ENCODE assay signal across 12 cellular contexts in genomic region chr3:175338775-175339535, GRCh38.
DNase-seq lines count a peak whose midpoint lies in the region; FAIRE-seq and TF ChIP-seq lines count a peak whose summit lies in the region.
"Had no signal": no experiment of that assay in that cellular context is flagged by ENCODE, and none has a peak within 500 bp of the region (broad histone marks: within the 10 kb centered on the region; RNA-seq: fewer than 3 reads in every experiment).

No MANE protein-coding gene starts in this region.

- H3K36me3 Mint-ChIP-seq in endothelial cell (ENCODE audit: low read depth, unreplicated experiment) (no peaks in the 10 kb centered on the region), type B pancreatic cell (no peaks in the 10 kb centered on the region)
- H3K36me3 Mint-ChIP-seq: activated naive CD4-positive, alpha-beta T cell treated with anti-CD3 and anti-CD28 coated beads, Interleukin-2, amount 50 U/mL, for 24 hours had no signal

- H3K27me3 Mint-ChIP-seq in endothelial cell (ENCODE audit: unreplicated experiment), result no peaks in the 10 kb centered on the region
- no peaks in the 10 kb centered on the region for H3K27me3 Mint-ChIP-seq in type B pancreatic cell
- H3K27me3 Mint-ChIP-seq: activated naive CD4-positive, alpha-beta T cell treated with anti-CD3 and anti-CD28 coated beads, Interleukin-2, amount 50 U/mL, for 24 hours had no signal

- no peaks in the 10 kb centered on the region for H3K27me3 ChIP-seq in bronchial epithelial cell (ENCODE audit: control insufficient read depth, insufficient read depth, low read length)
- H3K27me3 ChIP-seq: heart right ventricle had no signal

- H3K4me1 Mint-ChIP-seq in endothelial cell (ENCODE audit: unreplicated experiment) (no peaks in the 10 kb centered on the region), type B pancreatic cell (ENCODE audit: unreplicated experiment) (peaks cover 7% of the 10 kb centered on the region)
- H3K4me1 Mint-ChIP-seq: activated naive CD4-positive, alpha-beta T cell treated with anti-CD3 and anti-CD28 coated beads, Interleukin-2, amount 50 U/mL, for 24 hours had no signal

- no peak overlapping the region for H3K4me3 ChIP-seq in bronchial epithelial cell (ENCODE audit: low read depth, low read length)
- H3K4me3 ChIP-seq: heart right ventricle, K562 had no signal

- H3K4me3 Mint-ChIP-seq in endothelial cell (ENCODE audit: unreplicated experiment) (no peak overlapping the region), type B pancreatic cell (no peak overlapping the region)
- H3K4me3 Mint-ChIP-seq: activated naive CD4-positive, alpha-beta T cell treated with anti-CD3 and anti-CD28 coated beads, Interleukin-2, amount 50 U/mL, for 24 hours had no signal

- H3K27ac Mint-ChIP-seq in endothelial cell (ENCODE audit: unreplicated experiment), result no peak overlapping the region
- H3K27ac Mint-ChIP-seq in type B pancreatic cell, result no peak overlapping the region
- H3K27ac Mint-ChIP-seq: activated naive CD4-positive, alpha-beta T cell treated with anti-CD3 and anti-CD28 coated beads, Interleukin-2, amount 50 U/mL, for 24 hours had no signal

- FAIRE-seq in bronchial epithelial cell (lab: Jason Lieb, UNC), result peak; percentile 90
- FAIRE-seq: K562 had no signal

- no peaks in the 10 kb centered on the region for H3K36me3 ChIP-seq in bronchial epithelial cell (ENCODE audit: control insufficient read depth, insufficient read depth, low read length)
- H3K36me3 ChIP-seq: heart right ventricle had no signal

- no peak for TF ChIP-seq CTCF in AG09319 (IDR thresholded peaks at IDR 0.05; ENCODE audit: low read depth, low read length)
- no peak for TF ChIP-seq CTCF in bronchial epithelial cell (IDR thresholded peaks at IDR 0.05; ENCODE audit: insufficient read depth, low read length, severe bottlenecking)
- TF ChIP-seq CTCF in endothelial cell (IDR thresholded peaks at IDR 0.05; ENCODE audit: unreplicated experiment), result no peak
- TF ChIP-seq CTCF in type B pancreatic cell (conservative IDR thresholded peaks at IDR 0.05), result no peak

- DNase-seq in AG09319 (ENCODE audit: extremely low read depth, low read depth), result peak; percentile 39
- DNase-seq in LHCN-M2 (ENCODE audit: low read depth), result peak; percentile 40
- DNase-seq in bronchial epithelial cell (ENCODE audit: low read depth), result peak; percentile 72
- peak; percentile 16 for DNase-seq in myocyte (ENCODE audit: low read depth)
- DNase-seq in endothelial cell (ENCODE audit: low spot score), result no peak
- no peak for DNase-seq in NCI-H187 (lab: John Stamatoyannopoulos, UW)
- no peak for DNase-seq in NCI-H1092 treated with DMSO at 0.1 percent for 48 hours (lab: John Stamatoyannopoulos, UW)
- no peak for DNase-seq in type B pancreatic cell (ENCODE audit: extremely low spot score, unreplicated experiment)
- DNase-seq: heart right ventricle, T-helper 1 cell had no signal

- H3K9me3 Mint-ChIP-seq in endothelial cell (ENCODE audit: unreplicated experiment), result no peaks in the 10 kb centered on the region
- H3K9me3 Mint-ChIP-seq in type B pancreatic cell, result no peaks in the 10 kb centered on the region
- H3K9me3 Mint-ChIP-seq: activated naive CD4-positive, alpha-beta T cell treated with anti-CD3 and anti-CD28 coated beads, Interleukin-2, amount 50 U/mL, for 24 hours had no signal

Comparison
In these comparisons a context has a peak if more than half of its experiments do, and no peak if none do; other contexts are left out.
1. DNase-seq: peak in AG09319 (single experiment), LHCN-M2 (single experiment), bronchial epithelial cell (single experiment) and myocyte (single experiment); none in endothelial cell (single experiment), NCI-H187 (0 of 2), NCI-H1092 treated with DMSO at 0.1 percent for 48 hours (single experiment) and type B pancreatic cell (single experiment).